8 cellular contexts compared by ENCODE assay signal in the genomic region with DNA sequence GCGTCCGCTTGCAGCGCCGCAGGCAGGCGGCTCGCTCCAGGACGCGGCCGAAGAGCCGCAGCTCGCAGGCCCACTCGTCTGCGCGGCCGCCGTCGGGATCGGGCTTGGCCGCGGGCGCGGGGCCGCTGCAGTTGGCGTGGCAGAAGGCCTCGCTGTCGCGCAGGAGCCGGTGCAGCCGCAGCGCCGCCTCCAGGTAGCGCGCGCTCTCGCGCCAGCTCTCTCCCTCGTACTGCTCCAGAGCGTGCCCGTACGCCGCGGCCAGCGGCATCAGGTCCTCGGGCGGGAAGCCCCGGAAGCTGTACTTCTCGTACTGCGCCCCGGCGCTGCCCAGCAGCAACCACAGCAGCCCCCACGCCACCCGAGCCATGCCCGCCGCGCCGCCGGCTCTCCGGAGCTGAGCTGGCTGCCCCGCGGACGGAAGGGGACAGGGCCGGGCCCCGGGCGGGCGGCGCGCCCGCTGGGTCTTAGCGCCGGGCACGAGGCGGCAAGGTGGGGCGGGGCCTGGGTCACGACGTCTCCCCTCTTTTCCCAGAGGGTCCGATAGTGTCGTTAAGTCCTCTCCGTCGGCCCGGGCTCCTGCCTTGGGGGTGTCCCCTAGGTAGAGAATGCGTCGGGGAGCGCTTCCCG. TPM values are rescaled to one million over a fixed set of nuclear protein-coding genes. Genes with fewer than 3 reads are reported as not detected.
DNase-seq lines count a peak whose midpoint lies in the region; TF ChIP-seq lines count a peak whose summit lies in the region.

P3H4 (minus strand) TSS at position 401 of the 627 bp plus-strand sequence; CDS start at position 367, 34 bp downstream.

- peak; percentile 59 for TF ChIP-seq CTCF in GM20000 (IDR thresholded peaks at IDR 0.05; ENCODE audit: extremely low read depth, missing control alignments)
- TF ChIP-seq CTCF in glutamatergic neuron (IDR thresholded peaks at IDR 0.05; ENCODE audit: partially characterized antibody, unreplicated experiment) = peak; percentile 65
- peak; percentile 46 for TF ChIP-seq CTCF in osteoblast (IDR thresholded peaks at IDR 0.05; ENCODE audit: extremely low read depth, low read depth, low read length)

- no peaks in the 10 kb centered on the region for H3K9me3 Mint-ChIP-seq in activated naive CD8-positive, alpha-beta T cell (ENCODE audit: low read depth)
- peaks cover 3% of the 10 kb centered on the region for H3K9me3 Mint-ChIP-seq in glutamatergic neuron (ENCODE audit: unreplicated experiment)

- H3K4me1 ChIP-seq in BLaER1 (peaks cover 48% of the 10 kb centered on the region), osteoblast (ENCODE audit: insufficient read depth, low read length) (peaks cover 26% of the 10 kb centered on the region)

- H3K9me3 ChIP-seq in BLaER1 (no peaks in the 10 kb centered on the region), osteoblast (ENCODE audit: low read depth, low read length) (no peaks in the 10 kb centered on the region)

- H3K36me3 ChIP-seq in BLaER1 = peaks cover 21% of the 10 kb centered on the region; the same call in 1 of the 2 replicates
- H3K36me3 ChIP-seq in osteoblast (ENCODE audit: insufficient read depth, low read length) = peaks cover 18% of the 10 kb centered on the region

- H3K4me3 ChIP-seq in BLaER1 (peak within 1 kb of the TSS; percentile 82), osteoblast (ENCODE audit: insufficient read depth, low read length) (peak within 1 kb of the TSS; percentile 85)

- H3K27ac Mint-ChIP-seq in activated naive CD8-positive, alpha-beta T cell = no peak within 1 kb of the TSS
- H3K27ac Mint-ChIP-seq in glutamatergic neuron (ENCODE audit: unreplicated experiment) = peak within 1 kb of the TSS; percentile 46

- H3K79me2 ChIP-seq in osteoblast (ENCODE audit: insufficient read depth, low read length) = peaks cover 63% of the 10 kb centered on the region

- peaks cover 23% of the 10 kb centered on the region for H3K4me1 Mint-ChIP-seq in activated naive CD8-positive, alpha-beta T cell (ENCODE audit: low read depth)
- no peaks in the 10 kb centered on the region for H3K4me1 Mint-ChIP-seq in glutamatergic neuron (ENCODE audit: low read depth, unreplicated experiment)

- DNase-seq in GM20000 (ENCODE audit: low spot score) (peak; percentile 91), LoVo (ENCODE audit: low spot score) (peak; percentile 75), SKM-1 (lab: John Stamatoyannopoulos, UW; ENCODE audit: unreplicated experiment) (peak; percentile 21), glutamatergic neuron (peak; percentile 83), osteoblast (ENCODE audit: insufficient read length, low spot score, missing footprints) (peak; percentile 98)

- peak within 1 kb of the TSS; percentile 89 for H3K4me3 Mint-ChIP-seq in activated naive CD8-positive, alpha-beta T cell
- H3K4me3 Mint-ChIP-seq in glutamatergic neuron (ENCODE audit: unreplicated experiment) = peak within 1 kb of the TSS; percentile 96

- peaks cover 3% of the 10 kb centered on the region for H3K36me3 Mint-ChIP-seq in activated naive CD8-positive, alpha-beta T cell
- no peaks in the 10 kb centered on the region for H3K36me3 Mint-ChIP-seq in glutamatergic neuron (ENCODE audit: unreplicated experiment)

- peak within 1 kb of the TSS; percentile 98 for H2AFZ ChIP-seq in osteoblast (ENCODE audit: low read length)

- H3K27ac ChIP-seq in BLaER1 (peak within 1 kb of the TSS; percentile 84), osteoblast (ENCODE audit: low read depth, low read length) (peak within 1 kb of the TSS; percentile 70), temporal lobe (ENCODE audit: low read depth, low read length) (peak within 1 kb of the TSS; percentile 27)

- no peaks in the 10 kb centered on the region for H3K27me3 ChIP-seq in BLaER1
- H3K27me3 ChIP-seq in osteoblast (ENCODE audit: insufficient read depth, low read length) = no peaks in the 10 kb centered on the region

- no peaks in the 10 kb centered on the region for H3K27me3 Mint-ChIP-seq in activated naive CD8-positive, alpha-beta T cell
- H3K27me3 Mint-ChIP-seq in glutamatergic neuron (ENCODE audit: unreplicated experiment) = peaks cover 11% of the 10 kb centered on the region

- H4K20me1 ChIP-seq in BLaER1 (no peaks in the 10 kb centered on the region), osteoblast (ENCODE audit: insufficient read depth, low read length) (peaks cover 40% of the 10 kb centered on the region)

- H3K4me2 ChIP-seq in BLaER1 (peak within 1 kb of the TSS; percentile 98), osteoblast (ENCODE audit: insufficient read depth, low read length) (peak within 1 kb of the TSS; percentile 88)

- peak within 1 kb of the TSS; percentile 81 for H3K9ac ChIP-seq in BLaER1

RNA-seq across cellular contexts. Expression of gene P3H4, which starts in this region (rescaled TPM):
- 5.6 TPM for total RNA-seq in glutamatergic neuron (ENCODE audit: unreplicated experiment)
- total RNA-seq in osteoblast = 59.7 and 66.6 TPM in 2 replicates
- total RNA-seq in temporal lobe = 8.1 TPM

Comparison
In these comparisons a context has a peak if more than half of its experiments do, and no peak if none do; other contexts are left out.
1. Peak in every context shown above with its lines: DNase-seq, H3K4me3 ChIP-seq and H3K27ac ChIP-seq.
2. H3K27ac ChIP-seq: peak in every context shown above with its lines; median percentile 84 in BLaER1; 70 in osteoblast; 27 in temporal lobe.
3. DNase-seq: peak in every context shown above with its lines; median percentile 98 in osteoblast; 91 in GM20000; 83 in glutamatergic neuron; 75 in LoVo; 21 in SKM-1.